Comparison of ENCODE assay signal across 8 cellular contexts in the genomic region with DNA sequence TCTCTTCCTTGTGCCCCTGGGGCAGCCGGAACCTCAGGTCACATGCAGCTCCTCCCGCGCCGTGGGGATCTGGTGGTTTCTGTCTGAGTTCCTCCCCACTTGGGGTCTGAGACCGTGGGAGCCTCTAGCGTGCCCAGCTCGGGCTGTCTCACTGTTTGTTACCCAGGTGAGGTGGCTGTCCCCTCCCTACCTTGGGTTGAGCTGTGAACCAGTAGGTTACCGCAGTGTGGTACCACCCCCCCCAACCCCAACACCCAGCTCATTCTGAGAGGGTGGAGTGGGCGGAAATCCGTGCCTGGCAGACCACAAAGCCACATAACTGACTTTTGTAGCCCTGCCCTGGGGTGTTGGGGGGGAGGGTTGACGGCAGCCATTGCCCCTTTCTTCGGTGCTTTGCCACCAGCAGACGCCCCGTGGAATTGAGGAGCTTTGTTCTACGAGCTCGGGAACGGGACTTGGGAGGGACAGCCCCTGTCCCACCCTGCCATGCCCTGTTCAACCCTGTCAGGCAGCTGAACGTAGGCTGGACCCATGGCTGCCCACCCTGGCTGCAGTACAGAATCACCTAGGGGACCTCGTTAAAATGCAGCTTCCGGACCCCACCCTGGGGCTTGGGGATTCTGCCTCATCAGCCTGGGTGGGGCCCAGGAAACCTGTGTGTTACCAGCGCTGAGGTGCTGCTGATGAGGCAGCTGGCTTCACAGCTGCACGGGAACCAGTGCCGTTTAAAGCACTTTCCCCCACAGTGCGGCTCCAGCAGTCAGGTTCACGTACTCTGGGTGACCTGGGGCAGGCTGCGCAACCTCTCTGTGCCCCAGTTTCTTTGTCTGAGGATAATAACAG. TPM values are rescaled to one million over a fixed set of nuclear protein-coding genes. Genes with fewer than 3 reads are reported as not detected.
DNase-seq lines count a peak whose midpoint lies in the region; ATAC-seq and TF ChIP-seq lines count a peak whose summit lies in the region.

No MANE protein-coding gene starts in this region.

- H3K27ac Mint-ChIP-seq in immature natural killer cell: peak overlapping the region; percentile 94 to 99 (median 98)

- no peak overlapping the region for H2BK5ac ChIP-seq in mesenchymal stem cell (ENCODE audit: low read depth, low read length, poor library complexity, severe bottlenecking)

- no peak overlapping the region for H3K18ac ChIP-seq in mesenchymal stem cell (ENCODE audit: low read depth in 1 of 2, low read length in 2 of 2)

- TF ChIP-seq CTCF in GM13976 (IDR thresholded peaks at IDR 0.05; ENCODE audit: borderline replicate concordance, control extremely low read depth, extremely low read depth, insufficient read depth, missing control alignments): no peak

- peaks cover 0 to 27% (median 15%) of the 10 kb centered on the region in 3 donors for H3K36me3 Mint-ChIP-seq in immature natural killer cell

- peak overlapping the region in 1 of 2 experiments; percentile 22 for H3K14ac ChIP-seq in mesenchymal stem cell (ENCODE audit: low read length in 2 of 2)

- H3K4me3 ChIP-seq in mesenchymal stem cell (ENCODE audit: insufficient read depth in 1 of 2, low read depth in 1 of 2, low read length in 2 of 2): no peak overlapping the region

- WGBS in mesenchymal stem cell: 87% methylated on average over 24 of the region's 26 CpGs

- H3K27me3 ChIP-seq in mesenchymal stem cell (ENCODE audit: control insufficient read depth in 1 of 2, insufficient read depth in 1 of 2, low read length in 2 of 2): peaks cover 8 to 14% of the 10 kb centered on the region in 2 experiments

- H3K9me3 ChIP-seq in mesenchymal stem cell (ENCODE audit: control insufficient read depth, low read length): no peaks in the 10 kb centered on the region

- in situ Hi-C loops in GM13976 (cut with MboI; ENCODE audit: low sequenced_read_pairs, unreplicated experiment): no loop called here
- in situ Hi-C loops in KBM-7 (cut with MboI; ENCODE audit: low pct_unique_long_range_greater_than_20kb, low sequenced_read_pairs): no loop called here

- peaks cover 75 to 79% of the 10 kb centered on the region in 2 donors for H3K4me1 Mint-ChIP-seq in immature natural killer cell

- H2AK5ac ChIP-seq in mesenchymal stem cell (ENCODE audit: low read length, severe bottlenecking): no peak overlapping the region

- H2BK120ac ChIP-seq in mesenchymal stem cell (ENCODE audit: low read depth, low read length): no peak overlapping the region

- peaks cover 10% of the 10 kb centered on the region for H3K4me1 ChIP-seq in mesenchymal stem cell (ENCODE audit: control insufficient read depth, insufficient read depth, low read depth, low read length)

- no peak overlapping the region for H2AFZ ChIP-seq in mesenchymal stem cell (ENCODE audit: low read depth, low read length)

- peak; percentile 51 for DNase-seq in GM13976 (ENCODE audit: low spot score)
- peak; percentile 89 for DNase-seq in KBM-7
- peak; percentile 89 for DNase-seq in activated CD8-positive, alpha-beta memory T cell treated with anti-CD3 and anti-CD28 coated beads for 4 hours (ENCODE audit: low read depth in 2 of 2)
- peak; percentile 98 for DNase-seq in immature natural killer cell
- DNase-seq in stimulated activated CD8-positive, alpha-beta memory T cell treated with anti-CD3 and anti-CD28 coated beads, Interleukin-7, amount 100 ng/mL, for 48 hours (ENCODE audit: extremely low read depth in 1 of 2, low read depth in 1 of 2): peak; percentile 82 to 87
- DNase-seq in amniotic stem cell (lab: John Stamatoyannopoulos, UW): no peak
- no peak for DNase-seq in mesenchymal stem cell

- H3K27ac ChIP-seq in mesenchymal stem cell (ENCODE audit: low read length, poor library complexity, severe bottlenecking): no peak overlapping the region

- H3K36me3 ChIP-seq in mesenchymal stem cell (ENCODE audit: control insufficient read depth in 1 of 2, insufficient read depth in 2 of 2, low read depth in 1 of 2, low read length in 2 of 2): no peaks in the 10 kb centered on the region

- no peak overlapping the region for H2BK15ac ChIP-seq in mesenchymal stem cell (ENCODE audit: low read depth, poor library complexity, severe bottlenecking)

- no peak overlapping the region for H3K4ac ChIP-seq in mesenchymal stem cell (ENCODE audit: low read depth in 1 of 2, low read length in 2 of 2)

- no peak overlapping the region for H4K91ac ChIP-seq in mesenchymal stem cell (ENCODE audit: low read length)

- H2BK12ac ChIP-seq in mesenchymal stem cell (ENCODE audit: low read length in 2 of 2): no peak overlapping the region

- peak overlapping the region; percentile 86 to 90 (median 88) for H3K4me3 Mint-ChIP-seq in immature natural killer cell

- ATAC-seq in HG02840 (IDR thresholded peaks at IDR 0.05; ENCODE audit: low FRiP score, unreplicated experiment): no peak

- H4K8ac ChIP-seq in mesenchymal stem cell (ENCODE audit: low read length): no peak overlapping the region

- H3K9ac ChIP-seq in mesenchymal stem cell (ENCODE audit: low read length): no peak overlapping the region

- H3K79me1 ChIP-seq in mesenchymal stem cell (replicated peaks; ENCODE audit: low read length, poor library complexity, severe bottlenecking): no peaks in the 10 kb centered on the region

- H3K4me2 ChIP-seq in mesenchymal stem cell (ENCODE audit: low read length, poor library complexity, severe bottlenecking): no peak overlapping the region

- peaks cover 20 to 25% (median 23%) of the 10 kb centered on the region in 3 donors for H3K27me3 Mint-ChIP-seq in immature natural killer cell (ENCODE audit: low read depth in 3 of 3)

- H3K23ac ChIP-seq in mesenchymal stem cell (ENCODE audit: low read length in 2 of 2): no peak overlapping the region

- H3K9me3 Mint-ChIP-seq in immature natural killer cell: no peaks in the 10 kb centered on the region

RNA-seq across cellular contexts. Expression of a gene that starts 18.5 kb away (rescaled TPM):
- 10 to 100 TPM in 1 of 3 donors, 1 to 10 TPM in 2; 2.5 to 28.9 (median 6.4) TPM for polyA plus RNA-seq in immature natural killer cell
- 0.10 TPM for polyA plus RNA-seq in mesenchymal stem cell (2013, experiment 1 of 2)
- 0.14 TPM for polyA plus RNA-seq in mesenchymal stem cell (2013, experiment 2 of 2)

Comparison
In these comparisons a context has a peak if more than half of its experiments do, and no peak if none do; other contexts are left out.
1. DNase-seq: peak in GM13976 (single experiment), KBM-7 (single experiment), activated CD8-positive, alpha-beta memory T cell treated with anti-CD3 and anti-CD28 coated beads for 4 hours (2 of 2), immature natural killer cell (3 of 3) and stimulated activated CD8-positive, alpha-beta memory T cell treated with anti-CD3 and anti-CD28 coated beads, Interleukin-7, amount 100 ng/mL, for 48 hours (2 of 2); none in amniotic stem cell (single experiment) and mesenchymal stem cell (single experiment).